14 cellular contexts compared by ENCODE assay signal in the genomic region with DNA sequence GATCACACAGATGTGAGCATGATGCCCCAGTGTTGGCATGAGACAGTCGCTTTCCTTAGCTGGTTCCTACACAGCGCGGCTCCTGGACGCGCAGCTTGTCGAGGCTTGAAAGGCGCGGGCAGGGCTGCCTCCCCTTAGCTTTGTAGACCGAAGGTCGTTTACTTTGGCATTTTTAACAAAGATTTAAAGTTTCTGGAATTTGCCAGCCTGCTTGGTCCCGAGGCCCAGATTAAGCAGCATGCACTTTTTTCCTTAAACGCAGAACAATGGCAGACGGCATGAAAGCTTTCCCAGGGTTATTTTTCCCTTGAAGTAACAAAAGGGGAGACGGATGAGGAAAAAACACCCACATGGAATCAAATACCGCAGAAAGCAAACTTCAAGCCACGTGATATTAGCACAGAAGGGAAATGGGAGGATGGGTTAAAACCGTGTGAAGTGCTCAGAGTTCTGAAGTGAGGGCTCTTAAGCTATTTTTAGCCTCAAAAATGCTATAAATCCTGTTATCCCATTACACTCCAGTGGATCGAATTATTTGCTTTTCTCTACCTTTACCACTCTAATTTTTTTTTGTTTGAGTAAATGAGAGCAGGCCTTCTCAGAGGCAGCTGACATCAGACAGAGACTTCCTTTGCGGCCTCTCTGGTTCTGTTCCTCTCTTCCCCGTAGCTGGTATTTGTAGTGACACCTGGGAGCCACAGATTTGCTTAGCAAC. TPM values are rescaled to one million over a fixed set of nuclear protein-coding genes. Genes with fewer than 3 reads are reported as not detected.
DNase-seq lines count a peak whose midpoint lies in the region; ATAC-seq and TF ChIP-seq lines count a peak whose summit lies in the region.
"Had no signal": no experiment of that assay in that cellular context is flagged by ENCODE, and none has a peak within 500 bp of the region (broad histone marks: within the 10 kb centered on the region; RNA-seq: fewer than 3 reads in every experiment).

No MANE protein-coding gene starts in this region.

- no peak overlapping the region for H2AFZ ChIP-seq in SK-N-SH (ENCODE audit: low read depth)

- no peaks in the 10 kb centered on the region for H4K20me1 ChIP-seq in SK-N-SH (ENCODE audit: insufficient read depth)

- H3K4me3 ChIP-seq in astrocyte of the cerebellum (ENCODE audit: low read depth, low read length) (no peak overlapping the region), right lobe of liver (no peak overlapping the region), SK-N-SH (ENCODE audit: low read depth in 2 of 2, low read length in 1 of 2) (no peak overlapping the region; a peak in 1 of 4 replicates)
- H3K4me3 ChIP-seq: esophagus muscularis mucosa had no signal

- no peaks in the 10 kb centered on the region for H3K9me2 ChIP-seq in SK-N-SH

- in situ Hi-C loops in astrocyte of the cerebellum (cut with HindIII; ENCODE audit: low sequenced_read_pairs) = no loop called here

- no peaks in the 10 kb centered on the region for H3K9me3 ChIP-seq in KOPT-K1 (ENCODE audit: insufficient read depth, low read length, poor library complexity, severe bottlenecking)
- H3K9me3 ChIP-seq in right lobe of liver = no peaks in the 10 kb centered on the region
- H3K9me3 ChIP-seq in SK-N-SH = no peaks in the 10 kb centered on the region
- H3K9me3 ChIP-seq: esophagus muscularis mucosa had no signal

- peaks cover 13% of the 10 kb centered on the region for H3F3A ChIP-seq in SK-N-SH (replicated peaks; ENCODE audit: insufficient read depth)

- POLR2A ChIA-PET in SK-N-SH (lab: Yijun Ruan, JAX) = no interaction called here

- TF ChIP-seq RAD21 in SK-N-SH (IDR thresholded peaks at IDR 0.05; ENCODE audit: low read length) = no peak

- no peak for TF ChIP-seq POLR2A in right lobe of liver (IDR thresholded peaks at IDR 0.05)

- peak overlapping the region; percentile 94 for H3K27ac ChIP-seq in KOPT-K1 (ENCODE audit: low read depth, low read length, poor library complexity, severe bottlenecking)
- H3K27ac ChIP-seq in right lobe of liver = peak overlapping the region; percentile 6 to 87 (median 35)
- no peak overlapping the region for H3K27ac ChIP-seq in SK-N-SH (ENCODE audit: low read depth in 2 of 2, low read length in 1 of 2)

- H3K79me2 ChIP-seq in SK-N-SH (ENCODE audit: insufficient read depth) = peaks cover 37% of the 10 kb centered on the region

- ATAC-seq in right lobe of liver (peak; percentile 65 to 81 (median 80)), GM21529 (IDR thresholded peaks at IDR 0.05; ENCODE audit: unreplicated experiment) (no peak)

- H3K4me1 Mint-ChIP-seq in osteocyte (ENCODE audit: unreplicated experiment) = peaks cover 28% of the 10 kb centered on the region
- H3K4me1 Mint-ChIP-seq: CD14-positive monocyte had no signal

- no peaks in the 10 kb centered on the region for H3K27me3 ChIP-seq in right lobe of liver
- no peaks in the 10 kb centered on the region for H3K27me3 ChIP-seq in SK-N-SH (ENCODE audit: insufficient read depth)
- H3K27me3 ChIP-seq: esophagus muscularis mucosa had no signal

- H3K4me1 ChIP-seq in right lobe of liver (peaks cover 0 to 45% (median 13%) of the 10 kb centered on the region in 4 donors), SK-N-SH (ENCODE audit: control insufficient read depth in 1 of 2, insufficient read depth in 2 of 2, low read depth in 1 of 2, low read length in 1 of 2) (peaks cover 0 to 28% of the 10 kb centered on the region in 2 experiments; a peak in 2 of 4 replicates)

- TF ChIP-seq CTCF in astrocyte of the cerebellum (IDR thresholded peaks at IDR 0.05; ENCODE audit: low read depth, low read length, missing control alignments) (no peak), right lobe of liver (IDR thresholded peaks at IDR 0.05) (no peak), SK-N-SH (IDR thresholded peaks at IDR 0.05) (no peak), osteocyte (IDR thresholded peaks at IDR 0.05) (no peak)

- no peak overlapping the region for H3K27ac Mint-ChIP-seq in osteocyte (ENCODE audit: unreplicated experiment)

- no peaks in the 10 kb centered on the region for H3K9me3 Mint-ChIP-seq in osteocyte (ENCODE audit: unreplicated experiment)

- no peak overlapping the region for H3K4me2 ChIP-seq in SK-N-SH

- 26% methylated on average over 13 of the region's 20 CpGs for WGBS in right lobe of liver (ENCODE audit: insufficient coverage, low coverage, low lambda C conversion rate, missing lambda C conversion rate)
- WGBS in SK-N-SH (ENCODE audit: low lambda C conversion rate) = 78% methylated on average over 18 of the region's 20 CpGs

- no peaks in the 10 kb centered on the region for H3K36me3 ChIP-seq in KOPT-K1 (ENCODE audit: insufficient read depth, low read length)
- H3K36me3 ChIP-seq in right lobe of liver = no peaks in the 10 kb centered on the region
- no peaks in the 10 kb centered on the region for H3K36me3 ChIP-seq in SK-N-SH (replicated peaks in 1 of 2; ENCODE audit: control insufficient read depth in 1 of 2, insufficient read depth in 2 of 2, low read length in 1 of 2)
- H3K36me3 ChIP-seq: esophagus muscularis mucosa had no signal

- intact Hi-C loops in right lobe of liver (cut with DNase I) = no loop called here

- H3K9ac ChIP-seq in SK-N-SH = no peak overlapping the region

- TF ChIP-seq EP300 in SK-N-SH (IDR thresholded peaks at IDR 0.05; ENCODE audit: borderline replicate concordance in 1 of 2, low read depth in 1 of 2, low read length in 1 of 2) = no peak

- peak; percentile 28 for DNase-seq in Ammon's horn (ENCODE audit: low spot score)
- peak; percentile 28 for DNase-seq in astrocyte of the cerebellum (ENCODE audit: low read depth)
- DNase-seq in right lobe of liver = peak; percentile 53 to 80 (median 74)
- no peak for DNase-seq in SK-N-SH
- no peak for DNase-seq in osteocyte (ENCODE audit: extremely low spot score, unreplicated experiment)
- no peak for DNase-seq in cerebellum (ENCODE audit: low spot score)
- DNase-seq: activated gamma-delta T cell; KBM-7; kidney; stimulated activated CD8-positive, alpha-beta memory T cell treated with anti-CD3 and anti-CD28 coated beads, Interleukin-4, amount 100 ng/mL, for 48 hours had no signal

- H3K36me3 Mint-ChIP-seq in osteocyte (ENCODE audit: unreplicated experiment) = peaks cover 4% of the 10 kb centered on the region
- H3K36me3 Mint-ChIP-seq: CD14-positive monocyte had no signal

- CTCF ChIA-PET in SK-N-SH (lab: Yijun Ruan, JAX) = no interaction called here

- H3K27me3 Mint-ChIP-seq in osteocyte (ENCODE audit: unreplicated experiment) = no peaks in the 10 kb centered on the region

- no peak overlapping the region for H3K4me3 Mint-ChIP-seq in osteocyte (ENCODE audit: unreplicated experiment)

TF ChIP-seq in SK-N-SH, 30 proteins besides CTCF, POLR2A, EP300 and RAD21:
- TF ChIP-seq FOXM1 (IDR thresholded peaks at IDR 0.05; ENCODE audit: low read depth) (no peak), FOSL2 (IDR thresholded peaks at IDR 0.05; ENCODE audit: borderline replicate concordance, low read depth) (no peak), NFIC (IDR thresholded peaks at IDR 0.05; ENCODE audit: borderline replicate concordance) (no peak), JUND (IDR thresholded peaks at IDR 0.05) (no peak), RFX5 (IDR thresholded peaks at IDR 0.05; ENCODE audit: low read length) (no peak), GATA2 (CRISPR knock-in tag; IDR thresholded peaks at IDR 0.05) (no peak), FOXJ3 (CRISPR knock-in tag; IDR thresholded peaks at IDR 0.05) (no peak), RCOR1 (IDR thresholded peaks at IDR 0.05; ENCODE audit: low read length) (no peak), TEAD4 (IDR thresholded peaks at IDR 0.05; ENCODE audit: borderline replicate concordance, insufficient read depth) (no peak), SMC3 (IDR thresholded peaks at IDR 0.05; ENCODE audit: low read depth, low read length) (no peak), RXRA (IDR thresholded peaks at IDR 0.05; ENCODE audit: borderline replicate concordance, low read depth) (no peak), ELF1 (IDR thresholded peaks at IDR 0.05) (no peak), SIN3A (IDR thresholded peaks at IDR 0.05; ENCODE audit: borderline replicate concordance, low read depth, low read length) (no peak), MEF2A (IDR thresholded peaks at IDR 0.05; ENCODE audit: borderline replicate concordance, low read depth) (no peak)
- TF ChIP-seq, protein P1, sequence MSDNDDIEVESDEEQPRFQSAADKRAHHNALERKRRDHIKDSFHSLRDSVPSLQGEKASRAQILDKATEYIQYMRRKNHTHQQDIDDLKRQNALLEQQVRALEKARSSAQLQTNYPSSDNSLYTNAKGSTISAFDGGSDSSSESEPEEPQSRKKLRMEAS (IDR thresholded peaks at IDR 0.05; ENCODE audit: low read depth) = no peak
- TF ChIP-seq, protein P2, sequence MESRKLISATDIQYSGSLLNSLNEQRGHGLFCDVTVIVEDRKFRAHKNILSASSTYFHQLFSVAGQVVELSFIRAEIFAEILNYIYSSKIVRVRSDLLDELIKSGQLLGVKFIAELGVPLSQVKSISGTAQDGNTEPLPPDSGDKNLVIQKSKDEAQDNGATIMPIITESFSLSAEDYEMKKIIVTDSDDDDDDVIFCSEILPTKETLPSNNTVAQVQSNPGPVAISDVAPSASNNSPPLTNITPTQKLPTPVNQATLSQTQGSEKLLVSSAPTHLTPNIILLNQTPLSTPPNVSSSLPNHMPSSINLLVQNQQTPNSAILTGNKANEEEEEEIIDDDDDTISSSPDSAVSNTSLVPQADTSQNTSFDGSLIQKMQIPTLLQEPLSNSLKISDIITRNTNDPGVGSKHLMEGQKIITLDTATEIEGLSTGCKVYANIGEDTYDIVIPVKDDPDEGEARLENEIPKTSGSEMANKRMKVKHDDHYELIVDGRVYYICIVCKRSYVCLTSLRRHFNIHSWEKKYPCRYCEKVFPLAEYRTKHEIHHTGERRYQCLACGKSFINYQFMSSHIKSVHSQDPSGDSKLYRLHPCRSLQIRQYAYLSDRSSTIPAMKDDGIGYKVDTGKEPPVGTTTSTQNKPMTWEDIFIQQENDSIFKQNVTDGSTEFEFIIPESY (IDR thresholded peaks at IDR 0.05; ENCODE audit: borderline replicate concordance, low read depth) = no peak
- TF ChIP-seq, protein P3, sequence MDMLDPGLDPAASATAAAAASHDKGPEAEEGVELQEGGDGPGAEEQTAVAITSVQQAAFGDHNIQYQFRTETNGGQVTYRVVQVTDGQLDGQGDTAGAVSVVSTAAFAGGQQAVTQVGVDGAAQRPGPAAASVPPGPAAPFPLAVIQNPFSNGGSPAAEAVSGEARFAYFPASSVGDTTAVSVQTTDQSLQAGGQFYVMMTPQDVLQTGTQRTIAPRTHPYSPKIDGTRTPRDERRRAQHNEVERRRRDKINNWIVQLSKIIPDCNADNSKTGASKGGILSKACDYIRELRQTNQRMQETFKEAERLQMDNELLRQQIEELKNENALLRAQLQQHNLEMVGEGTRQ (IDR thresholded peaks at IDR 0.05; ENCODE audit: borderline replicate concordance, low read depth, low read length) = no peak
TF ChIP-seq in SK-N-SH: peak in this region for 0.

RNA-seq across cellular contexts. Expression of a gene that starts 55.7 kb away (rescaled TPM):
- total RNA-seq in right lobe of liver (10 to 100 TPM in 5 of 6 experiments, 1 to 10 TPM in 1; 8.8 to 33.3 (median 24.5) TPM), osteocyte (16.6 and 21.4 TPM in 2 replicates), cerebellum (1.3 TPM)
- 40.1 and 58.5 TPM in 2 replicates for polyA plus RNA-seq in SK-N-SH (2012; rRNA removed)
- polyA plus RNA-seq in SK-N-SH (2012; cell fraction: cytosol; rRNA removed) = 36.6 and 46.2 TPM in 2 replicates
- polyA plus RNA-seq in SK-N-SH (2012; cell fraction: nucleus; rRNA removed) = 96.4 and 147 TPM in 2 replicates
- polyA plus RNA-seq: CD14-positive monocyte had no signal

Comparison
In these comparisons a context has a peak if more than half of its experiments do, and no peak if none do; other contexts are left out.
1. DNase-seq: peak in Ammon's horn (single experiment), astrocyte of the cerebellum (single experiment) and right lobe of liver (3 of 3); none in SK-N-SH (single experiment), osteocyte (single experiment) and cerebellum (single experiment).
2. H3K27ac ChIP-seq: peak in KOPT-K1 (single experiment) and right lobe of liver (3 of 3); none in SK-N-SH (0 of 2).